Comparison of ENCODE assay signal across 1 cellular context in the genomic region with DNA sequence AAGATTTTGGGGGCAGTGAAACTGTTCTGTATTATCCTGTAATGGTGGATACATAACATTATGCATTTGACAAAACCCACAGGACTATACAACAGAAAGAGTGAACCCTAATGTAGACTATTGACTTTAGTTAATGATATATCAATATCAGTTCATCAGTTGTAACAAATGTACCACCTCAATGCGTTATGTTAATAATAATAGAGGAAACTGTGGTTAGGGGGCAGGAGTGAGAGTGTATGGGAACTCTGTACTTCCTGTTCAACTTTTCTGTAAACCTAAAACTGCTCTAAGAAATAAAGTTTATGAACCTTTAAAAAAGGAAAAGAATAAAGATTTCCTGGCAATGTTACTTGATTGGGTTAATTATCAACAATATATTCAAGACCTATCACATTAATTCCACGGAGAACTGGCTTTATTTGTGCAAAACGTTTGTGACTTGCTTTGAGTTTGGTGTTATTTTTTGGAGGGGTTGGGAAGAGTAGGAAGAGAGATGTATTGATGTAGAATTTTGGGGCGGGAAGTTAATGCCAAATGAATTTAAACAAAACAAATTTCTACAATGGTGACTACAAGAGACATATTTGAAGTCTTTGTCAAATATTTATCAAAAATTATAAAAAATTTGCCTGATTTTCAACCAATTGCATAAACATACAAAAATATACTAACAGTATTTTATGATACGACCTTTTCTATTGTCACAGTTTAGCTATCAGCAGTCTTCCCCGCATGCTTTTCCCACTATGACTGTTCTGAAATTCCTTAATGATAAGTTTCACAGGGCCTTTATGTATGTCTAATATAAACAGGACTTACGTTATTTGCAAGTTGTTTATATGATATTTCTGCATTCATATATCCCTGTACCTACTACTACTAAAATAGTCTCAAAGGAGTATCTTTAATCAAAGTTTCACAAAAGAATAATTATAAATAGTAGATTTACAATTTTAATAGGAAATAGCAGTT.
TF ChIP-seq lines count a peak whose summit lies in the region.

No MANE protein-coding gene starts in this region.

TF ChIP-seq in HEK293, 187 proteins besides CTCF, POLR2A, EP300 and RAD21 (continued from another document):
- TF ChIP-seq ZNF776 (tag by site-specific recombination; IDR thresholded peaks at IDR 0.05; ENCODE audit: borderline replicate concordance) = no peak
- TF ChIP-seq, protein P1, sequence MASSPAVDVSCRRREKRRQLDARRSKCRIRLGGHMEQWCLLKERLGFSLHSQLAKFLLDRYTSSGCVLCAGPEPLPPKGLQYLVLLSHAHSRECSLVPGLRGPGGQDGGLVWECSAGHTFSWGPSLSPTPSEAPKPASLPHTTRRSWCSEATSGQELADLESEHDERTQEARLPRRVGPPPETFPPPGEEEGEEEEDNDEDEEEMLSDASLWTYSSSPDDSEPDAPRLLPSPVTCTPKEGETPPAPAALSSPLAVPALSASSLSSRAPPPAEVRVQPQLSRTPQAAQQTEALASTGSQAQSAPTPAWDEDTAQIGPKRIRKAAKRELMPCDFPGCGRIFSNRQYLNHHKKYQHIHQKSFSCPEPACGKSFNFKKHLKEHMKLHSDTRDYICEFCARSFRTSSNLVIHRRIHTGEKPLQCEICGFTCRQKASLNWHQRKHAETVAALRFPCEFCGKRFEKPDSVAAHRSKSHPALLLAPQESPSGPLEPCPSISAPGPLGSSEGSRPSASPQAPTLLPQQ (tag by site-specific recombination; IDR thresholded peaks at IDR 0.05) = no peak
- no peak for TF ChIP-seq ZNF530 (tag by site-specific recombination; IDR thresholded peaks at IDR 0.05; ENCODE audit: low read depth)
- TF ChIP-seq, protein P2, sequence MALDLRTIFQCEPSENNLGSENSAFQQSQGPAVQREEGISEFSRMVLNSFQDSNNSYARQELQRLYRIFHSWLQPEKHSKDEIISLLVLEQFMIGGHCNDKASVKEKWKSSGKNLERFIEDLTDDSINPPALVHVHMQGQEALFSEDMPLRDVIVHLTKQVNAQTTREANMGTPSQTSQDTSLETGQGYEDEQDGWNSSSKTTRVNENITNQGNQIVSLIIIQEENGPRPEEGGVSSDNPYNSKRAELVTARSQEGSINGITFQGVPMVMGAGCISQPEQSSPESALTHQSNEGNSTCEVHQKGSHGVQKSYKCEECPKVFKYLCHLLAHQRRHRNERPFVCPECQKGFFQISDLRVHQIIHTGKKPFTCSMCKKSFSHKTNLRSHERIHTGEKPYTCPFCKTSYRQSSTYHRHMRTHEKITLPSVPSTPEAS (tag by site-specific recombination; IDR thresholded peaks at IDR 0.05) = no peak
- TF ChIP-seq, protein P3, sequence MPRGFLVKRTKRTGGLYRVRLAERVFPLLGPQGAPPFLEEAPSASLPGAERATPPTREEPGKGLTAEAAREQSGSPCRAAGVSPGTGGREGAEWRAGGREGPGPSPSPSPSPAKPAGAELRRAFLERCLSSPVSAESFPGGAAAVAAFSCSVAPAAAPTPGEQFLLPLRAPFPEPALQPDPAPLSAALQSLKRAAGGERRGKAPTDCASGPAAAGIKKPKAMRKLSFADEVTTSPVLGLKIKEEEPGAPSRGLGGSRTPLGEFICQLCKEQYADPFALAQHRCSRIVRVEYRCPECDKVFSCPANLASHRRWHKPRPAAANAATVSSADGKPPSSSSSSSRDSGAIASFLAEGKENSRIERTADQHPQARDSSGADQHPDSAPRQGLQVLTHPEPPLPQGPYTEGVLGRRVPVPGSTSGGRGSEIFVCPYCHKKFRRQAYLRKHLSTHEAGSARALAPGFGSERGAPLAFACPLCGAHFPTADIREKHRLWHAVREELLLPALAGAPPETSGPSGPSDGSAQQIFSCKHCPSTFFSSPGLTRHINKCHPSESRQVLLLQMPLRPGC (tag by site-specific recombination; IDR thresholded peaks at IDR 0.05) = no peak
- TF ChIP-seq ZNF707 (tag by site-specific recombination; IDR thresholded peaks at IDR 0.05) = no peak
- TF ChIP-seq ZNF366 (tag by site-specific recombination; conservative IDR thresholded peaks at IDR 0.05) = no peak
